Comparison of ENCODE assay signal across 2 cellular contexts in genomic region chrX:71154641-71155040, GRCh38.
TF ChIP-seq lines count a peak whose summit lies in the region.

No MANE protein-coding gene starts in this region.

TF ChIP-seq in HEK293, 187 proteins besides CTCF, POLR2A, EP300 and RAD21 (continued from another document):
- peak; percentile 81 for TF ChIP-seq PRDM4 (tag by site-specific recombination; IDR thresholded peaks at IDR 0.05)

TF ChIP-seq in SK-N-SH treated with all-trans-retinoic acid at 6 μM for 48 hours, 23 proteins besides CTCF, POLR2A, EP300 and RAD21 (continued from another document):
- TF ChIP-seq CREB5 (CRISPR knock-in tag; IDR thresholded peaks at IDR 0.05; ENCODE audit: low read depth) (no peak), ESRRG (CRISPR knock-in tag; IDR thresholded peaks at IDR 0.05) (no peak), ZC3H10 (CRISPR knock-in tag; IDR thresholded peaks at IDR 0.05) (no peak), ZNF8 (CRISPR knock-in tag; IDR thresholded peaks at IDR 0.05) (no peak), PATZ1 (CRISPR knock-in tag; IDR thresholded peaks at IDR 0.05; ENCODE audit: borderline replicate concordance) (no peak), CSRNP3 (CRISPR knock-in tag; IDR thresholded peaks at IDR 0.05) (no peak), POU6F1 (CRISPR knock-in tag; IDR thresholded peaks at IDR 0.05; ENCODE audit: borderline replicate concordance, low read depth) (no peak), BACH2 (CRISPR knock-in tag; IDR thresholded peaks at IDR 0.05; ENCODE audit: borderline replicate concordance) (no peak), PPARA (CRISPR knock-in tag; IDR thresholded peaks at IDR 0.05; ENCODE audit: borderline replicate concordance) (no peak), RARB (CRISPR knock-in tag; IDR thresholded peaks at IDR 0.05) (no peak), ZNF565 (CRISPR knock-in tag; conservative IDR thresholded peaks at IDR 0.05; ENCODE audit: low read depth) (no peak), SNAI2 (CRISPR knock-in tag; IDR thresholded peaks at IDR 0.05) (no peak), ISL1 (CRISPR knock-in tag; IDR thresholded peaks at IDR 0.05) (no peak)
